24 cellular contexts compared by ENCODE assay signal in genomic region chr4:62328526-62328925, GRCh38.
"Had no signal": no experiment of that assay in that cellular context is flagged by ENCODE, and none has a peak within 500 bp of the region (broad histone marks: within the 10 kb centered on the region; RNA-seq: fewer than 3 reads in every experiment).

No MANE protein-coding gene starts in this region.

- DNase-seq: hypothalamus; immature natural killer cell; kidney; left colon; left lung; lower lobe of right lung; mammary epithelial cell; mesenchymal stem cell; naive thymus-derived CD8-positive, alpha-beta T cell; nucleus accumbens; right lobe of liver; stimulated activated CD4-positive, alpha-beta T cell treated with anti-CD3 and anti-CD28 coated beads, Interleukin-1b, Interleukin-23, amount 100 ng/mL, for 48 hours; stimulated activated CD4-positive, alpha-beta T cell treated with anti-CD3 and anti-CD28 coated beads, Interleukin-2, amount 100 ng/mL, for 48 hours; stimulated activated CD4-positive, alpha-beta T cell treated with anti-CD3 and anti-CD28 coated beads, Interleukin-4, amount 100 ng/mL, for 4 hours; stimulated activated CD8-positive, alpha-beta memory T cell treated with anti-CD3 and anti-CD28 coated beads, Interleukin-4, amount 100 ng/mL, for 48 hours; stimulated activated naive CD4-positive, alpha-beta T cell treated with Interleukin-2 at 50 U/mL for 16 hours; stimulated activated naive CD8-positive, alpha-beta T cell treated with anti-CD3 and anti-CD28 coated beads, Interleukin-15, amount 100 ng/mL, for 72 hours; substantia nigra had no signal

- H3K27me3 ChIP-seq: left lung, right atrium auricular region, right lobe of liver, tibial nerve, vagina had no signal

- H3K79me2 ChIP-seq: parathyroid adenoma had no signal

- H2AFZ ChIP-seq: parathyroid adenoma had no signal

- H3K9me3 ChIP-seq: lower lobe of right lung, right atrium auricular region, right lobe of liver, vagina had no signal

- ATAC-seq: left colon; left lung; lower lobe of right lung; naive thymus-derived CD8-positive, alpha-beta T cell; right lobe of liver; stimulated activated memory B cell treated with anti-CD40 and anti-IgM and Interleukin-4, amounts not matched to agents 10 μg/mL and 1 μg/mL and 100 μg/mL, for 72 hours; stimulated activated naive CD8-positive, alpha-beta T cell treated with anti-CD3 and anti-CD28 coated beads, Interleukin-15, amount 100 ng/mL, for 72 hours had no signal

- H3K9ac ChIP-seq: parathyroid adenoma had no signal

- H3K36me3 ChIP-seq: left lung, lower lobe of right lung, right atrium auricular region, right lobe of liver, tibial nerve, vagina had no signal

- H3K4me3 ChIP-seq: left lung, lower lobe of right lung, right atrium auricular region, right lobe of liver, smooth muscle cell, tibial nerve, vagina had no signal

- H3K4me1 ChIP-seq: left lung, lower lobe of right lung, parathyroid adenoma, right atrium auricular region, right lobe of liver, tibial nerve, vagina had no signal

- H3K4me2 ChIP-seq: smooth muscle cell had no signal

- H3K27ac ChIP-seq: left lung, lower lobe of right lung, parathyroid adenoma, right atrium auricular region, right lobe of liver, tibial nerve, vagina had no signal
